ENCODE assay signal across 14 cellular contexts in genomic region chr3:54599741-54600140, GRCh38.
DNase-seq lines count a peak whose midpoint lies in the region; ATAC-seq and TF ChIP-seq lines count a peak whose summit lies in the region.
"Had no signal": no experiment of that assay in that cellular context is flagged by ENCODE, and none has a peak within 500 bp of the region (broad histone marks: within the 10 kb centered on the region; RNA-seq: fewer than 3 reads in every experiment).

No MANE protein-coding gene starts in this region.

- TF ChIP-seq CTCF in ascending aorta (IDR thresholded peaks at IDR 0.05), result no peak
- TF ChIP-seq CTCF in left ventricle myocardium inferior (IDR thresholded peaks at IDR 0.05; ENCODE audit: borderline replicate concordance), result peak; percentile 21
- TF ChIP-seq CTCF in psoas muscle (IDR thresholded peaks at IDR 0.05), result no peak
- no peak for TF ChIP-seq CTCF in mesothelial cell of epicardium (IDR thresholded peaks at IDR 0.05; ENCODE audit: unreplicated experiment)
- TF ChIP-seq CTCF in tibial nerve (IDR thresholded peaks at IDR 0.05), result no peak

- in situ Hi-C loops in G401 (cut with HindIII; ENCODE audit: low sequenced_read_pairs), result no loop called here

- no peaks in the 10 kb centered on the region for H3K27me3 ChIP-seq in ascending aorta
- no peaks in the 10 kb centered on the region for H3K27me3 ChIP-seq in left ventricle myocardium inferior (ENCODE audit: low read depth)
- H3K27me3 ChIP-seq in psoas muscle (ENCODE audit: insufficient read depth in 3 of 3, low read length in 2 of 3), result no peaks in the 10 kb centered on the region
- H3K27me3 ChIP-seq in tibial nerve, result no peaks in the 10 kb centered on the region

- peak overlapping the region; percentile 21 to 31 for H3K4me3 ChIP-seq in ascending aorta
- peak overlapping the region; percentile 44 for H3K4me3 ChIP-seq in left ventricle myocardium inferior
- peak overlapping the region; percentile 57 for H3K4me3 ChIP-seq in psoas muscle
- no peak overlapping the region for H3K4me3 ChIP-seq in tibial nerve

- H3K27ac Mint-ChIP-seq in mesothelial cell of epicardium, result no peak overlapping the region
- H3K27ac Mint-ChIP-seq: WTC11 had no signal

- intact Hi-C loops in ascending aorta (cut with DNase I) (no loop called here), left ventricle myocardium inferior (cut with micrococcal nuclease) (no loop called here), psoas muscle (cut with DNase I) (no loop called here)

- no peak overlapping the region for H3K4me3 Mint-ChIP-seq in mesothelial cell of epicardium
- H3K4me3 Mint-ChIP-seq: WTC11 had no signal

- no peaks in the 10 kb centered on the region for H3K36me3 Mint-ChIP-seq in mesothelial cell of epicardium
- H3K36me3 Mint-ChIP-seq: WTC11 had no signal

- no peaks in the 10 kb centered on the region for H3K9me3 Mint-ChIP-seq in mesothelial cell of epicardium
- H3K9me3 Mint-ChIP-seq: WTC11 had no signal

- peak; percentile 68 to 82 (median 80) for ATAC-seq in psoas muscle

- DNase-seq in G401 (ENCODE audit: low spot score) (peak; percentile 68), ascending aorta (ENCODE audit: low spot score in 2 of 2) (peak in 1 of 2 donors; percentile 64), left ventricle myocardium inferior (peak; percentile 66), psoas muscle (peak; percentile 22 to 67), mesothelial cell of epicardium (ENCODE audit: low spot score in 2 of 2, unreplicated experiment in 2 of 2) (no peak), tibial nerve (ENCODE audit: low spot score in 2 of 2) (no peak)
- DNase-seq in activated CD4-positive, CD25-positive, alpha-beta regulatory T cell (lab: John Stamatoyannopoulos, UW), result no peak
- DNase-seq in stimulated activated CD8-positive, alpha-beta memory T cell treated with anti-CD3 and anti-CD28 coated beads, Interleukin-4, amount 100 ng/mL, for 48 hours, result no peak
- DNase-seq: activated naive CD4-positive, alpha-beta T cell; central memory CD4-positive, alpha-beta T cell; islet precursor cell; NCI-H774; stimulated activated CD4-positive, alpha-beta T cell treated with anti-CD3 and anti-CD28 coated beads, Interleukin-2, amount 100 ng/mL, for 48 hours had no signal

- H3K4me1 ChIP-seq in ascending aorta (no peaks in the 10 kb centered on the region), left ventricle myocardium inferior (peaks cover 24% of the 10 kb centered on the region), psoas muscle (peaks cover 17% of the 10 kb centered on the region), tibial nerve (peaks cover 0 to 3% (median 0%) of the 10 kb centered on the region in 4 donors)

- no peaks in the 10 kb centered on the region for H3K4me1 Mint-ChIP-seq in mesothelial cell of epicardium

- WGBS in psoas muscle, 3 donors, result 16 to 28% (median 18%) methylated on average over 11 of the region's 11 CpGs
- WGBS in tibial nerve, 2 donors, result 71 to 75% methylated on average over 11 of the region's 11 CpGs

- H3K9me3 ChIP-seq in ascending aorta (no peaks in the 10 kb centered on the region), left ventricle myocardium inferior (replicated peaks) (no peaks in the 10 kb centered on the region), psoas muscle (no peaks in the 10 kb centered on the region), tibial nerve (no peaks in the 10 kb centered on the region)

- H3K27ac ChIP-seq in ascending aorta (no peak overlapping the region), left ventricle myocardium inferior (replicated peaks) (peak overlapping the region; percentile 71), psoas muscle (peak overlapping the region; percentile 64), tibial nerve (no peak overlapping the region)

- peaks cover 36% of the 10 kb centered on the region for H3K27me3 Mint-ChIP-seq in mesothelial cell of epicardium (ENCODE audit: low read depth)

- no peak for TF ChIP-seq POLR2A in tibial nerve (IDR thresholded peaks at IDR 0.05)

- no peak for TF ChIP-seq EP300 in tibial nerve (IDR thresholded peaks at IDR 0.05)

- no peaks in the 10 kb centered on the region for H3K36me3 ChIP-seq in ascending aorta
- H3K36me3 ChIP-seq in left ventricle myocardium inferior, result no peaks in the 10 kb centered on the region
- H3K36me3 ChIP-seq in psoas muscle (ENCODE audit: insufficient read depth in 1 of 2, low read depth in 1 of 2), result no peaks in the 10 kb centered on the region
- H3K36me3 ChIP-seq in tibial nerve, result no peaks in the 10 kb centered on the region

Comparison
In these comparisons a context has a peak if more than half of its experiments do, and no peak if none do; other contexts are left out.
1. DNase-seq: peak in G401 (single experiment), left ventricle myocardium inferior (single experiment) and psoas muscle (2 of 2); none in mesothelial cell of epicardium (0 of 2), activated CD4-positive, CD25-positive, alpha-beta regulatory T cell (0 of 4), stimulated activated CD8-positive, alpha-beta memory T cell treated with anti-CD3 and anti-CD28 coated beads, Interleukin-4, amount 100 ng/mL, for 48 hours (single experiment) and tibial nerve (0 of 2).
2. H3K27ac ChIP-seq: peak in left ventricle myocardium inferior (single experiment) and psoas muscle (single experiment); none in ascending aorta (0 of 2) and tibial nerve (0 of 4).
3. H3K4me3 ChIP-seq: peak in ascending aorta (2 of 2), left ventricle myocardium inferior (single experiment) and psoas muscle (single experiment); none in tibial nerve (0 of 4).